ENCODE assay signal across 32 cellular contexts in the genomic region with DNA sequence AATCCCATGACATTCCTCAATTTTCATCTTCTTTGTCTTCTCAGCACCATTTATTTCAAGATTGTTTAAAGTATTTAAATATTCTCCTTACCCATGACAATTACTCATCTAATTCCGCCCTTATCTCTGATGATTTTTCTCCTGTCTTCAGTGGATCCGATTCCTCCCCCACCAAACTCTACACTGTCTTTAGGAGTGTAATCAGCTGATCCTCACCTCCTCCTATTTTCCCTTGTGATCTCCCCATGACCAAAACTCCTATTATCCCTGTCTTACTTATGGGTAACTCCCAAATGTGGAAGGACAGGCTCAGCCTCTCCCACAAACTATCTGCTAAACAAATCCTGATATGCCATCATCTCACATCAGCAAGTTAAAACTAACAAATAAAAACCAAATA.
"Had no signal": no experiment of that assay in that cellular context is flagged by ENCODE, and none has a peak within 500 bp of the region (broad histone marks: within the 10 kb centered on the region; RNA-seq: fewer than 3 reads in every experiment).

No MANE protein-coding gene starts in this region.

- H3K9me3 ChIP-seq: adrenal gland, ascending aorta had no signal

- DNase-seq: activated CD4-positive, alpha-beta memory T cell treated with anti-CD3 and anti-CD28 coated beads for 36 hours; activated CD4-positive, alpha-beta T cell treated with anti-CD3 and anti-CD28 coated beads for 36 hours; activated CD4-positive, alpha-beta T cell treated with anti-CD3 and anti-CD28 coated beads, Interleukin-2, amount 10 ng/mL, durations not matched to agents 24 days and 14 days; activated CD4-positive, CD25-positive, alpha-beta regulatory T cell; activated CD4-positive, CD25-positive, alpha-beta regulatory T cell treated with anti-CD3 and anti-CD28 coated beads, Interleukin-2, amount 50 U/mL, for 72 hours; activated CD8-positive, alpha-beta memory T cell treated with anti-CD3 and anti-CD28 coated beads, Interleukin-2, amount 10 ng/mL, durations not matched to agents 7 days and 5 days; activated CD8-positive, alpha-beta memory T cell treated with anti-CD3 and anti-CD28 coated beads, Interleukin-2, amount 50 U/mL, for 4 hours; activated CD8-positive, alpha-beta T cell treated with anti-CD3 and anti-CD28 coated beads, Interleukin-2, amount 10 ng/mL, durations not matched to agents 7 days and 5 days; activated effector memory CD4-positive, alpha-beta T cell treated with anti-CD3 and anti-CD28 coated beads, Interleukin-2, amount 50 U/mL, for 16 hours; activated naive CD4-positive, alpha-beta T cell treated with anti-CD3 and anti-CD28 coated beads for 36 hours; activated naive CD8-positive, alpha-beta T cell treated with anti-CD3 and anti-CD28 coated beads for 36 hours; activated naive CD8-positive, alpha-beta T cell treated with anti-CD3 and anti-CD28 coated beads, Interleukin-2, amount 50 U/mL, for 24 hours; activated T-cell treated with anti-CD3 and anti-CD28 coated beads, Interleukin-2, amount 50 U/mL, for 1 hour; activated T-cell treated with anti-CD3 and anti-CD28 coated beads, Interleukin-2, amount 50 U/mL, for 48 hours; adrenal gland; brain microvascular endothelial cell; dorsolateral prefrontal cortex; effector memory CD4-positive, alpha-beta T cell; erythroblast; heart right ventricle; T-helper 1 cell; T-helper 17 cell had no signal

- H3K27me3 Mint-ChIP-seq: activated naive CD4-positive, alpha-beta T cell treated with anti-CD3 and anti-CD28 coated beads, Interleukin-2, amount 50 U/mL, for 24 hours; activated naive CD8-positive, alpha-beta T cell treated with anti-CD3 and anti-CD28 coated beads for 36 hours; T-helper 17 cell had no signal

- H3K27me3 ChIP-seq: adrenal gland, ascending aorta, brain microvascular endothelial cell, esophagus muscularis mucosa, gastroesophageal sphincter, heart right ventricle had no signal

- H3K27ac ChIP-seq: adrenal gland, ascending aorta, brain microvascular endothelial cell, coronary artery, dorsolateral prefrontal cortex, esophagus muscularis mucosa, gastroesophageal sphincter, heart right ventricle had no signal

- ATAC-seq: activated CD4-positive, alpha-beta T cell treated with anti-CD3 and anti-CD28 coated beads for 36 hours; activated CD8-positive, alpha-beta memory T cell treated with anti-CD3 and anti-CD28 coated beads, Interleukin-2, amount 10 ng/mL, durations not matched to agents 7 days and 5 days; activated CD8-positive, alpha-beta T cell treated with anti-CD3 and anti-CD28 coated beads, Interleukin-2, amount 10 ng/mL, durations not matched to agents 7 days and 5 days; activated naive CD8-positive, alpha-beta T cell treated with anti-CD3 and anti-CD28 coated beads, Interleukin-2, amount 50 U/mL, for 24 hours; gastroesophageal sphincter; heart right ventricle; T-helper 17 cell had no signal

- H3K9me3 Mint-ChIP-seq: activated CD4-positive, alpha-beta memory T cell treated with anti-CD3 and anti-CD28 coated beads for 36 hours; activated naive CD8-positive, alpha-beta T cell treated with anti-CD3 and anti-CD28 coated beads for 36 hours had no signal

- H3K36me3 Mint-ChIP-seq: activated CD4-positive, alpha-beta memory T cell treated with anti-CD3 and anti-CD28 coated beads for 36 hours; activated CD8-positive, alpha-beta memory T cell treated with anti-CD3 and anti-CD28 coated beads, Interleukin-2, amount 10 ng/mL, durations not matched to agents 7 days and 5 days; activated naive CD4-positive, alpha-beta T cell treated with anti-CD3 and anti-CD28 coated beads, Interleukin-2, amount 50 U/mL, for 24 hours; activated naive CD8-positive, alpha-beta T cell treated with anti-CD3 and anti-CD28 coated beads for 36 hours had no signal

- H3K4me1 ChIP-seq: adrenal gland, ascending aorta, esophagus muscularis mucosa, gastroesophageal sphincter, heart right ventricle had no signal

- H3K4me3 Mint-ChIP-seq: activated CD4-positive, alpha-beta memory T cell treated with anti-CD3 and anti-CD28 coated beads for 36 hours; activated CD4-positive, alpha-beta T cell treated with anti-CD3 and anti-CD28 coated beads for 36 hours; activated CD4-positive, alpha-beta T cell treated with anti-CD3 and anti-CD28 coated beads, Interleukin-2, amount 10 ng/mL, durations not matched to agents 24 days and 14 days; activated CD8-positive, alpha-beta memory T cell treated with anti-CD3 and anti-CD28 coated beads, Interleukin-2, amount 10 ng/mL, durations not matched to agents 7 days and 5 days; activated CD8-positive, alpha-beta T cell treated with anti-CD3 and anti-CD28 coated beads, Interleukin-2, amount 10 ng/mL, durations not matched to agents 7 days and 5 days; activated naive CD4-positive, alpha-beta T cell treated with anti-CD3 and anti-CD28 coated beads for 36 hours; activated naive CD4-positive, alpha-beta T cell treated with anti-CD3 and anti-CD28 coated beads, Interleukin-2, amount 50 U/mL, for 24 hours; activated naive CD8-positive, alpha-beta T cell treated with anti-CD3 and anti-CD28 coated beads for 36 hours; activated naive CD8-positive, alpha-beta T cell treated with anti-CD3 and anti-CD28 coated beads, Interleukin-2, amount 50 U/mL, for 24 hours; activated T-helper 1 cell treated with anti-CD3 and anti-CD28 coated beads, Interleukin-12 subunit alpha, Interleukin-12 subunit beta, Interleukin-2, Interleukin-4 antibody, amounts not matched to agents 30 ng/mL and 10 ng/mL and 1 ng/mL, durations not matched to agents 14 hours and 24 hours and 36 hours; central memory CD8-positive, alpha-beta T cell; dendritic cell treated with granulocyte-macrophage colony-stimulating factor and Interleukin-4, amounts not matched to agents 40 ng/mL and 50 ng/mL, for 4 days; T-helper 17 cell had no signal

- H3K4me1 Mint-ChIP-seq: activated CD8-positive, alpha-beta memory T cell treated with anti-CD3 and anti-CD28 coated beads, Interleukin-2, amount 10 ng/mL, durations not matched to agents 7 days and 5 days; activated naive CD4-positive, alpha-beta T cell treated with anti-CD3 and anti-CD28 coated beads, Interleukin-2, amount 50 U/mL, for 24 hours; activated naive CD8-positive, alpha-beta T cell treated with anti-CD3 and anti-CD28 coated beads for 36 hours; central memory CD8-positive, alpha-beta T cell; T-helper 17 cell had no signal

- H3K36me3 ChIP-seq: adrenal gland, ascending aorta, brain microvascular endothelial cell, esophagus muscularis mucosa, gastroesophageal sphincter, heart right ventricle had no signal

- FAIRE-seq: bronchial epithelial cell had no signal

- H3K4me3 ChIP-seq: adrenal gland, ascending aorta, coronary artery, dorsolateral prefrontal cortex, esophagus muscularis mucosa, gastroesophageal sphincter, heart right ventricle had no signal

- H3K27ac Mint-ChIP-seq: activated CD4-positive, alpha-beta memory T cell treated with anti-CD3 and anti-CD28 coated beads for 36 hours; activated CD4-positive, alpha-beta T cell treated with anti-CD3 and anti-CD28 coated beads for 36 hours; activated CD4-positive, alpha-beta T cell treated with anti-CD3 and anti-CD28 coated beads, Interleukin-2, amount 10 ng/mL, durations not matched to agents 24 days and 14 days; activated CD8-positive, alpha-beta memory T cell treated with anti-CD3 and anti-CD28 coated beads, Interleukin-2, amount 10 ng/mL, durations not matched to agents 7 days and 5 days; activated CD8-positive, alpha-beta T cell treated with anti-CD3 and anti-CD28 coated beads, Interleukin-2, amount 10 ng/mL, durations not matched to agents 7 days and 5 days; activated naive CD4-positive, alpha-beta T cell treated with anti-CD3 and anti-CD28 coated beads for 36 hours; activated naive CD4-positive, alpha-beta T cell treated with anti-CD3 and anti-CD28 coated beads, Interleukin-2, amount 50 U/mL, for 24 hours; activated naive CD8-positive, alpha-beta T cell treated with anti-CD3 and anti-CD28 coated beads for 36 hours; activated naive CD8-positive, alpha-beta T cell treated with anti-CD3 and anti-CD28 coated beads, Interleukin-2, amount 50 U/mL, for 24 hours; activated T-helper 1 cell treated with anti-CD3 and anti-CD28 coated beads, Interleukin-12 subunit alpha, Interleukin-12 subunit beta, Interleukin-2, Interleukin-4 antibody, amounts not matched to agents 30 ng/mL and 10 ng/mL and 1 ng/mL, durations not matched to agents 14 hours and 24 hours and 36 hours; activated T-helper 2 cell treated with anti-CD3 and anti-CD28 coated beads, Interferon-gamma antibody, Interleukin-2, Interleukin-4, amounts not matched to agents 10 μg/mL and 5 μg/mL and 100 μg/mL, durations not matched to agents 14 hours and 24 hours and 36 hours; dendritic cell treated with granulocyte-macrophage colony-stimulating factor and Interleukin-4, amounts not matched to agents 40 ng/mL and 50 ng/mL, for 4 days; T-helper 17 cell had no signal
